Comparison of ENCODE assay signal across 23 cellular contexts in the genomic region with DNA sequence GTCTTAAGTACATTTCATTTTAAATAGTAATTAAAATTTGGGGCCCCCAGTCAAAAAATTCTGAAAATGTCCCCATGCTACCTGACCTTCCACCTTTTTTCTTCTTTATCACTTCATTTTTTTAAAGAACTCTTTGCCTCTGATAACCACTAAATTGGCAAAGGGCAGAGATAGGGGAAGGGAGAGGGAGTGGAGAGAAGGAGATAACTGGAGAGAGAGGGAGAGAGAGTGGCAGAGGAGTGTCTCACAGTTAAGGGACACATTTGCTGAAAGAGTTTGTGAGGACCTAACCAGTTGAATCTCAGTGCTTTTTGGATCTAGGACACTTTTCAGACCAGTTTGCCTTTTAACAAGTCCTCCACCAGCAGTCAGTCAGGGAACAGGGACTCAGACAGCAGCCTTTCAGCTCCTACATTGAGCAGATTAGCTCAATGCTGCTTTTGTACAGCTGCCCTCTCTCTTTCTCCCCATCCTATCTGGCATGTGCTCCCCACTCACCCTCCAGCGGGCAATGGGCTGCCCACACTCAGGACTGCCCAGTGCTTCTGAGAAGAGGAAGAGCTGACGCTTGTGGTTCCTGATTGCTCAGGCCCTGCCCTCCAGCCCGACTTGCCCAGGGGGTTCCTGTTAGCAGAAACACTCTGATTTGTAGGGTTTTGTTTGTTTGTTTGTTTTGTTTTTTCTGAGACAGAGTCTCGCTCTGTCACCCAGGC. TPM values are rescaled to one million over a fixed set of nuclear protein-coding genes. Genes with fewer than 3 reads are reported as not detected.
DNase-seq lines count a peak whose midpoint lies in the region; ATAC-seq and TF ChIP-seq lines count a peak whose summit lies in the region.
"Had no signal": no experiment of that assay in that cellular context is flagged by ENCODE, and none has a peak within 500 bp of the region (broad histone marks: within the 10 kb centered on the region; RNA-seq: fewer than 3 reads in every experiment).

No MANE protein-coding gene starts in this region.

- POLR2A ChIA-PET in OCI-LY7 (lab: Charles Lee), result no interaction called here

- no peak for TF ChIP-seq POLR2A in vagina (IDR thresholded peaks at IDR 0.05)

- no peak overlapping the region for H3K4me2 ChIP-seq in OCI-LY7 (ENCODE audit: low read length)

- no peak overlapping the region for H3K4me3 Mint-ChIP-seq in activated naive CD4-positive, alpha-beta T cell treated with anti-CD3 and anti-CD28 coated beads, Interleukin-2, amount 10 ng/mL, durations not matched to agents 7 days and 5 days
- H3K4me3 Mint-ChIP-seq in nephron progenitor cell, result no peak overlapping the region
- H3K4me3 Mint-ChIP-seq: activated CD4-positive, alpha-beta T cell treated with anti-CD3 and anti-CD28 coated beads for 36 hours; activated naive CD8-positive, alpha-beta T cell; naive B cell; stimulated activated naive CD8-positive, alpha-beta T cell treated with anti-CD3 and anti-CD28 coated beads, Interleukin-15, amount 100 ng/mL, for 72 hours; T-helper 1 cell treated with Interleukin-12 subunit alpha and Interleukin-12 subunit beta and Interleukin-4 antibody, amounts not matched to agents 30 μg/mL and 1 μg/mL, for 36 hours had no signal

- DNase-seq in activated naive CD4-positive, alpha-beta T cell treated with anti-CD3 and anti-CD28 coated beads, Interleukin-2, amount 10 ng/mL, durations not matched to agents 7 days and 5 days, result no peak
- DNase-seq in activated naive CD4-positive, alpha-beta T cell treated with anti-CD3 and anti-CD28 coated beads, Interleukin-2, amount 50 U/mL, for 72 hours (ENCODE audit: low spot score in 2 of 2), result no peak
- DNase-seq in head of caudate nucleus (peak in 33 of 42 donors; percentile 21 to 68 (median 43)), medulla oblongata (ENCODE audit: extremely low spot score) (peak; percentile 71), vagina (ENCODE audit: extremely low spot score in 2 of 2) (no peak), nephron progenitor cell (no peak), OCI-LY7 (ENCODE audit: low spot score) (no peak)
- DNase-seq in NK-92 treated with Interleukin-12 subunit alpha and Interleukin-12 subunit beta, amount 100 ng/mL, for 24 hours (lab: John Stamatoyannopoulos, UW), result no peak
- DNase-seq: ACHN; activated CD4-positive, alpha-beta T cell treated with anti-CD3 and anti-CD28 coated beads for 36 hours; activated T-cell treated with anti-CD3 and anti-CD28 coated beads for 4 hours; brain microvascular endothelial cell; COR-L47; naive B cell; NCI-H1105; NCI-H2171; NCI-H774; psoas muscle; stimulated activated naive CD8-positive, alpha-beta T cell treated with anti-CD3 and anti-CD28 coated beads, Interleukin-15, amount 100 ng/mL, for 72 hours had no signal

- H2AFZ ChIP-seq in OCI-LY7 (ENCODE audit: low read length), result no peak overlapping the region

- H3K9me3 Mint-ChIP-seq in activated naive CD4-positive, alpha-beta T cell treated with anti-CD3 and anti-CD28 coated beads, Interleukin-2, amount 10 ng/mL, durations not matched to agents 7 days and 5 days, result peaks cover 2% of the 10 kb centered on the region
- H3K9me3 Mint-ChIP-seq in activated naive CD4-positive, alpha-beta T cell treated with anti-CD3 and anti-CD28 coated beads, Interleukin-2, amount 50 U/mL, for 72 hours, result no peaks in the 10 kb centered on the region
- H3K9me3 Mint-ChIP-seq in nephron progenitor cell, result peaks cover 2% of the 10 kb centered on the region

- no peaks in the 10 kb centered on the region for H3K27me3 ChIP-seq in vagina
- H3K27me3 ChIP-seq: brain microvascular endothelial cell had no signal

- intact Hi-C loops in head of caudate nucleus (cut with DNase I) (no loop called here), vagina (cut with DNase I) (no loop called here), OCI-LY7 (cut with micrococcal nuclease; ENCODE audit: unreplicated experiment) (no loop called here)

- peaks cover 33% of the 10 kb centered on the region for H3K36me3 Mint-ChIP-seq in activated naive CD4-positive, alpha-beta T cell treated with anti-CD3 and anti-CD28 coated beads, Interleukin-2, amount 10 ng/mL, durations not matched to agents 7 days and 5 days
- peaks cover 3 to 12% of the 10 kb centered on the region in 2 donors for H3K36me3 Mint-ChIP-seq in activated naive CD4-positive, alpha-beta T cell treated with anti-CD3 and anti-CD28 coated beads, Interleukin-2, amount 50 U/mL, for 72 hours
- peaks cover 48% of the 10 kb centered on the region for H3K36me3 Mint-ChIP-seq in nephron progenitor cell (ENCODE audit: low read depth)

- CTCF ChIA-PET in activated naive CD4-positive, alpha-beta T cell treated with anti-CD3 and anti-CD28 coated beads, Interleukin-2, amount 10 ng/mL, durations not matched to agents 7 days and 5 days (lab: Charles Lee), result interaction anchor here (0.7 to 1.0 kb wide), 2 partner anchors 13 to 27 kb away, joined by 3 read pairs; no protein-coding TSS in a partner anchor
- CTCF ChIA-PET in OCI-LY7 (lab: Charles Lee; ENCODE audit: unreplicated experiment), result no interaction called here

- H3K27ac ChIP-seq in vagina (peak overlapping the region; percentile 64), OCI-LY7 (ENCODE audit: low read depth, low read length, poor library complexity, severe bottlenecking) (no peak overlapping the region)
- H3K27ac ChIP-seq: brain microvascular endothelial cell, psoas muscle, RWPE1 had no signal

- no peak for TF ChIP-seq CTCF in vagina (IDR thresholded peaks at IDR 0.05)
- no peak for TF ChIP-seq CTCF in nephron progenitor cell (IDR thresholded peaks at IDR 0.05)
- TF ChIP-seq CTCF in OCI-LY7 (conservative IDR thresholded peaks at IDR 0.05; ENCODE audit: low read length), result no peak

- no peaks in the 10 kb centered on the region for H3K27me3 Mint-ChIP-seq in activated naive CD4-positive, alpha-beta T cell treated with anti-CD3 and anti-CD28 coated beads, Interleukin-2, amount 10 ng/mL, durations not matched to agents 7 days and 5 days
- no peaks in the 10 kb centered on the region for H3K27me3 Mint-ChIP-seq in nephron progenitor cell (ENCODE audit: low read depth, poor library complexity)
- H3K27me3 Mint-ChIP-seq: activated CD4-positive, alpha-beta T cell treated with anti-CD3 and anti-CD28 coated beads for 36 hours; activated naive CD8-positive, alpha-beta T cell; naive B cell; stimulated activated naive CD8-positive, alpha-beta T cell treated with anti-CD3 and anti-CD28 coated beads, Interleukin-15, amount 100 ng/mL, for 72 hours had no signal

- peaks cover 31% of the 10 kb centered on the region for H3K4me1 Mint-ChIP-seq in activated naive CD4-positive, alpha-beta T cell treated with anti-CD3 and anti-CD28 coated beads, Interleukin-2, amount 10 ng/mL, durations not matched to agents 7 days and 5 days
- no peaks in the 10 kb centered on the region for H3K4me1 Mint-ChIP-seq in nephron progenitor cell
- H3K4me1 Mint-ChIP-seq: naive B cell had no signal

- no peaks in the 10 kb centered on the region for H3K79me2 ChIP-seq in OCI-LY7 (ENCODE audit: insufficient read depth, low read depth, low read length)

- H3K4me1 ChIP-seq in vagina, result peaks cover 18% of the 10 kb centered on the region
- no peaks in the 10 kb centered on the region for H3K4me1 ChIP-seq in OCI-LY7 (ENCODE audit: insufficient read depth, low read length, poor library complexity, severe bottlenecking)
- H3K4me1 ChIP-seq: psoas muscle had no signal

- BruUV-seq in OCI-LY7 (replicated peaks; lab: Mats Ljungman, UMichigan), result no TSS peak

- no peak for ATAC-seq in activated naive CD4-positive, alpha-beta T cell treated with anti-CD3 and anti-CD28 coated beads, Interleukin-2, amount 50 U/mL, for 72 hours
- ATAC-seq: activated CD4-positive, alpha-beta T cell treated with anti-CD3 and anti-CD28 coated beads for 36 hours; GM12878; psoas muscle; stimulated activated naive CD8-positive, alpha-beta T cell treated with anti-CD3 and anti-CD28 coated beads, Interleukin-15, amount 100 ng/mL, for 72 hours had no signal

- H3K36me3 ChIP-seq in vagina (peaks cover 0 to 9% of the 10 kb centered on the region in 2 donors), OCI-LY7 (ENCODE audit: insufficient read depth, low read length) (peaks cover 10% of the 10 kb centered on the region)

- H3K4me3 ChIP-seq in vagina, result no peak overlapping the region
- H3K4me3 ChIP-seq in OCI-LY7 (ENCODE audit: low read depth, low read length, poor library complexity, severe bottlenecking), result no peak overlapping the region
- H3K4me3 ChIP-seq: GM12878, psoas muscle had no signal

- no peaks in the 10 kb centered on the region for H4K20me1 ChIP-seq in OCI-LY7 (ENCODE audit: insufficient read depth, low read length)

- peak overlapping the region; percentile 34 for H3K27ac Mint-ChIP-seq in activated naive CD4-positive, alpha-beta T cell treated with anti-CD3 and anti-CD28 coated beads, Interleukin-2, amount 10 ng/mL, durations not matched to agents 7 days and 5 days
- no peak overlapping the region for H3K27ac Mint-ChIP-seq in activated naive CD4-positive, alpha-beta T cell treated with anti-CD3 and anti-CD28 coated beads, Interleukin-2, amount 50 U/mL, for 72 hours
- H3K27ac Mint-ChIP-seq in nephron progenitor cell, result no peak overlapping the region
- H3K27ac Mint-ChIP-seq: activated CD4-positive, alpha-beta T cell treated with anti-CD3 and anti-CD28 coated beads for 36 hours; activated naive CD8-positive, alpha-beta T cell; T-helper 1 cell treated with Interleukin-12 subunit alpha and Interleukin-12 subunit beta and Interleukin-4 antibody, amounts not matched to agents 30 μg/mL and 1 μg/mL, for 36 hours had no signal

- no peaks in the 10 kb centered on the region for H3K9me2 ChIP-seq in OCI-LY7 (ENCODE audit: insufficient read depth, low read length)

- H3K9me3 ChIP-seq in vagina (no peaks in the 10 kb centered on the region), OCI-LY7 (ENCODE audit: low read length) (peaks cover 2% of the 10 kb centered on the region; the same call in 1 of the 2 replicates)

RNA-seq across cellular contexts. Expression of a gene that starts 14.4 kb away (rescaled TPM):
- total RNA-seq in activated naive CD4-positive, alpha-beta T cell treated with anti-CD3 and anti-CD28 coated beads, Interleukin-2, amount 50 U/mL, for 72 hours, result 1 to 10 TPM; 2.3 to 3.3 TPM
- total RNA-seq in vagina, result 11.5 TPM
- total RNA-seq in OCI-LY7 (2014; rRNA removed; shearing (Covaris generic)), result 0.21 and 2.6 TPM in 2 replicates
- 8.4 and 8.9 TPM in 2 replicates for total RNA-seq in OCI-LY7 (2022)
- total RNA-seq: GM12878 had no signal

Comparison
In these comparisons a context has a peak if more than half of its experiments do, and no peak if none do; other contexts are left out.
1. DNase-seq: peak in head of caudate nucleus (33 of 42) and medulla oblongata (single experiment); none in activated naive CD4-positive, alpha-beta T cell treated with anti-CD3 and anti-CD28 coated beads, Interleukin-2, amount 10 ng/mL, durations not matched to agents 7 days and 5 days (single experiment), activated naive CD4-positive, alpha-beta T cell treated with anti-CD3 and anti-CD28 coated beads, Interleukin-2, amount 50 U/mL, for 72 hours (0 of 2), vagina (0 of 2), nephron progenitor cell (single experiment), NK-92 treated with Interleukin-12 subunit alpha and Interleukin-12 subunit beta, amount 100 ng/mL, for 24 hours (single experiment) and OCI-LY7 (single experiment).